35 cellular contexts compared by ENCODE assay signal in the genomic region with DNA sequence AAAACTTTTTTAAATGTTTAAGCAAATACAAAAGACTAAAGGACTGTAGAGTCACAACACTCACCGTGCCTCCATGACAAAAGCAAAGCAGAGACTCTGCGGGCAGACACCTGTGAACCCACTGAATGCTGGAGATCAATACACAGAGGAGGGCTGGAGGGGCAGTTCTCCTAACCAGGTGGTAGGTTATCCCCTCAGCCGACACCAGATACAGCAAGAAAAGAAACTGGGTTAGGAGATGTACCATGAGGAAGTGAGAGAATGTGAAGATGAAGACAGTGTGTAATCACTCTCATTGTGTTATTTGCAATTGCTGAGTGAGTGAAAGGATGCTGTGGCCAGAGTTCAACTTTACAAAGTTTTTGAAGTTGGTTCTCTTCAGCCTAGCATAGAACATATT.
"Had no signal": no experiment of that assay in that cellular context is flagged by ENCODE, and none has a peak within 500 bp of the region (broad histone marks: within the 10 kb centered on the region; RNA-seq: fewer than 3 reads in every experiment).

No MANE protein-coding gene starts in this region.

- H3K4me3 ChIP-seq: coronary artery, esophagus squamous epithelium, gastroesophageal sphincter had no signal

- H3K4me1 Mint-ChIP-seq: activated CD4-positive, alpha-beta memory T cell treated with anti-CD3 and anti-CD28 coated beads, Interleukin-2, amount 10 ng/mL, durations not matched to agents 7 days and 5 days; activated CD4-positive, alpha-beta T cell treated with anti-CD3 and anti-CD28 coated beads, Interleukin-2, amount 10 ng/mL, durations not matched to agents 7 days and 5 days; activated T-helper 17 cell treated with anti-CD3 and anti-CD28 coated beads, Interleukin-2, amount 50 U/mL, for 72 hours; central memory CD8-positive, alpha-beta T cell; WTC11 had no signal

- H3K27me3 Mint-ChIP-seq: activated CD4-positive, alpha-beta T cell treated with anti-CD3 and anti-CD28 coated beads, Interleukin-2, amount 10 ng/mL, durations not matched to agents 7 days and 5 days; activated naive CD8-positive, alpha-beta T cell; activated T-cell treated with anti-CD3 and anti-CD28 coated beads, Interleukin-2, amount 50 U/mL, for 24 hours had no signal

- H3K27me3 ChIP-seq: brain microvascular endothelial cell had no signal

- H3K4me3 Mint-ChIP-seq: activated CD4-positive, alpha-beta memory T cell treated with anti-CD3 and anti-CD28 coated beads, Interleukin-2, amount 10 ng/mL, durations not matched to agents 7 days and 5 days; activated CD4-positive, alpha-beta T cell treated with anti-CD3 and anti-CD28 coated beads, Interleukin-2, amount 10 ng/mL, durations not matched to agents 7 days and 5 days; activated naive CD8-positive, alpha-beta T cell; activated T-cell treated with anti-CD3 and anti-CD28 coated beads, Interleukin-2, amount 50 U/mL, for 24 hours; activated T-helper 17 cell treated with anti-CD3 and anti-CD28 coated beads, Interleukin-2, amount 50 U/mL, for 72 hours; central memory CD8-positive, alpha-beta T cell; WTC11 had no signal

- FAIRE-seq: astrocyte, bronchial epithelial cell, endometrium, endothelial cell of umbilical vein, TTC549 had no signal

- H3K27ac Mint-ChIP-seq: activated CD4-positive, alpha-beta memory T cell treated with anti-CD3 and anti-CD28 coated beads, Interleukin-2, amount 10 ng/mL, durations not matched to agents 7 days and 5 days; activated CD4-positive, alpha-beta T cell treated with anti-CD3 and anti-CD28 coated beads, Interleukin-2, amount 10 ng/mL, durations not matched to agents 7 days and 5 days; activated naive CD8-positive, alpha-beta T cell; activated T-cell treated with anti-CD3 and anti-CD28 coated beads, Interleukin-2, amount 50 U/mL, for 24 hours; activated T-helper 17 cell treated with anti-CD3 and anti-CD28 coated beads, Interleukin-2, amount 50 U/mL, for 72 hours; WTC11 had no signal

- ATAC-seq: activated T-helper 17 cell treated with anti-CD3 and anti-CD28 coated beads, Interleukin-2, amount 50 U/mL, for 72 hours; gastroesophageal sphincter; WTC11 had no signal

- H3K36me3 ChIP-seq: brain microvascular endothelial cell, esophagus squamous epithelium, gastroesophageal sphincter had no signal

- H3K4me1 ChIP-seq: esophagus squamous epithelium, gastroesophageal sphincter had no signal

- DNase-seq: activated CD4-positive, alpha-beta memory T cell treated with anti-CD3 and anti-CD28 coated beads, Interleukin-2, amount 10 ng/mL, durations not matched to agents 7 days and 5 days; activated CD4-positive, alpha-beta T cell treated with anti-CD3 and anti-CD28 coated beads for 1 hour; activated CD4-positive, alpha-beta T cell treated with anti-CD3 and anti-CD28 coated beads for 4 hours; activated CD4-positive, alpha-beta T cell treated with anti-CD3 and anti-CD28 coated beads, Interleukin-2, amount 10 ng/mL, durations not matched to agents 7 days and 5 days; activated CD4-positive, alpha-beta T cell treated with anti-CD3 and anti-CD28 coated beads, Interleukin-2, amount 50 U/mL, for 4 hours; activated CD8-positive, alpha-beta memory T cell treated with anti-CD3 and anti-CD28 coated beads, Interleukin-2, amount 50 U/mL, for 48 hours; activated effector memory CD4-positive, alpha-beta T cell treated with Interleukin-2 at 50 U/mL for 16 hours; activated gamma-delta T cell treated with Interleukin-2 at 50 U/mL for 16 hours; activated naive CD4-positive, alpha-beta T cell treated with anti-CD3 and anti-CD28 coated beads, Interleukin-2, amount 50 U/mL, for 16 hours; activated naive CD4-positive, alpha-beta T cell treated with Interleukin-2 at 50 U/mL for 16 hours; activated T-cell treated with anti-CD3 and anti-CD28 coated beads for 4 hours; activated T-cell treated with anti-CD3 and anti-CD28 coated beads, Interleukin-2, amount 50 U/mL, for 24 hours; amniotic stem cell; anterior cingulate cortex; brain microvascular endothelial cell; dermis blood vessel endothelial cell; effector CD8-positive, alpha-beta T cell; esophagus squamous epithelium; foreskin melanocyte; head of caudate nucleus; hypothalamus; T-helper 2 cell had no signal

- H3K27ac ChIP-seq: brain microvascular endothelial cell, coronary artery, epithelial cell of prostate, esophagus squamous epithelium, gastroesophageal sphincter, VCaP had no signal
